2 cellular contexts compared by ENCODE assay signal in genomic region chr1:113219377-113219776, GRCh38.
TF ChIP-seq lines count a peak whose summit lies in the region.

No MANE protein-coding gene starts in this region.

TF ChIP-seq in HCT116, 20 proteins besides CTCF, POLR2A, EP300 and RAD21 (continued from another document):
- TF ChIP-seq ZNF274 (IDR thresholded peaks at IDR 0.05; ENCODE audit: low read depth, low read length) (no peak), REST (IDR thresholded peaks at IDR 0.05; ENCODE audit: low read depth) (no peak), YY1 (IDR thresholded peaks at IDR 0.05; ENCODE audit: extremely low read depth, insufficient replicate concordance, low read depth, low read length) (no peak), ZBTB33 (IDR thresholded peaks at IDR 0.05; ENCODE audit: extremely low read depth, insufficient replicate concordance, low read length) (no peak), CBX3 (IDR thresholded peaks at IDR 0.05; ENCODE audit: low read depth) (no peak), ZFX (IDR thresholded peaks at IDR 0.05) (no peak), EZH2phosphoT487 (IDR thresholded peaks at IDR 0.05; ENCODE audit: borderline replicate concordance) (no peak), SRF (IDR thresholded peaks at IDR 0.05; ENCODE audit: low read depth) (no peak), SP1 (IDR thresholded peaks at IDR 0.05; ENCODE audit: low read depth) (no peak), ATF3 (IDR thresholded peaks at IDR 0.05) (no peak)
TF ChIP-seq in HCT116: peak in this region for 0.

TF ChIP-seq in WTC11, 78 proteins besides CTCF, POLR2A, EP300 and RAD21 (continued from another document):
- no peak for TF ChIP-seq ZNF425 (CRISPR knock-in tag; conservative IDR thresholded peaks at IDR 0.05)
- TF ChIP-seq ZNF532 (CRISPR knock-in tag; IDR thresholded peaks at IDR 0.05; ENCODE audit: borderline replicate concordance), result no peak
- no peak for TF ChIP-seq E2F1 (CRISPR knock-in tag; IDR thresholded peaks at IDR 0.05)
- TF ChIP-seq TEAD1 (CRISPR knock-in tag; IDR thresholded peaks at IDR 0.05), result no peak
- TF ChIP-seq IRF2 (CRISPR knock-in tag; IDR thresholded peaks at IDR 0.05; ENCODE audit: borderline replicate concordance, low read depth), result no peak
- TF ChIP-seq MAX (CRISPR knock-in tag; IDR thresholded peaks at IDR 0.05), result no peak
- no peak for TF ChIP-seq KAT7 (CRISPR knock-in tag; IDR thresholded peaks at IDR 0.05; ENCODE audit: borderline replicate concordance)
- no peak for TF ChIP-seq JUN (CRISPR knock-in tag; IDR thresholded peaks at IDR 0.05)
- no peak for TF ChIP-seq EMX1 (CRISPR knock-in tag; IDR thresholded peaks at IDR 0.05)
- no peak for TF ChIP-seq STAT6 (CRISPR knock-in tag; conservative IDR thresholded peaks at IDR 0.05; ENCODE audit: low read depth)
